In the genomic region with DNA sequence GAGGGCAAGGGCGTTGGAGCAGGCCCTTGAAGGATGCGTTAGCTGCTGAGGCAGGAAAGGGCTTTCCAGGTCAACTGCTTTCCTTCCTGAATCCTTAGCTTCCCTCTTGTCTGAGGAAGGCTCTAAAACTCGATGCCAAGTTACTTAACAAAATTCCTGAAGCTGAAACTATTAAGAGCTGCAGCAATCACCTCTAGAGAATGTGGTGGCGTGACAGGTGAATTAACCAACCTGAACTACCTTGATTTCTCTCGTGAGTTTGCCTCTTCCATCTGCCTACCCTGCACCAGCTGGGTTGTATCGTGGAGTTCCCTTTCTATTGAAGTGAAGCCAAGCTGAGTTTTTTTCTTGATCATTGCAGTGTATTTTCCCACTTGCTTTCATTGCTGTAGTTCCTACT, we compare ENCODE assay signal across 1 cellular context.
TF ChIP-seq lines count a peak whose summit lies in the region.

No MANE protein-coding gene starts in this region.

TF ChIP-seq in IMR-90, 13 proteins besides CTCF, POLR2A, EP300 and RAD21:
- TF ChIP-seq, protein P1, sequence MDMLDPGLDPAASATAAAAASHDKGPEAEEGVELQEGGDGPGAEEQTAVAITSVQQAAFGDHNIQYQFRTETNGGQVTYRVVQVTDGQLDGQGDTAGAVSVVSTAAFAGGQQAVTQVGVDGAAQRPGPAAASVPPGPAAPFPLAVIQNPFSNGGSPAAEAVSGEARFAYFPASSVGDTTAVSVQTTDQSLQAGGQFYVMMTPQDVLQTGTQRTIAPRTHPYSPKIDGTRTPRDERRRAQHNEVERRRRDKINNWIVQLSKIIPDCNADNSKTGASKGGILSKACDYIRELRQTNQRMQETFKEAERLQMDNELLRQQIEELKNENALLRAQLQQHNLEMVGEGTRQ (IDR thresholded peaks at IDR 0.05; ENCODE audit: low read depth, low read length) = no peak
- TF ChIP-seq MXI1 (IDR thresholded peaks at IDR 0.05; ENCODE audit: borderline replicate concordance, low read depth, low read length) (no peak), RCOR1 (IDR thresholded peaks at IDR 0.05; ENCODE audit: insufficient replicate concordance, low read length) (no peak), MAFK (IDR thresholded peaks at IDR 0.05; ENCODE audit: low read depth, low read length) (no peak), NFE2L2 (IDR thresholded peaks at IDR 0.05; ENCODE audit: low read depth, low read length) (no peak), CEBPB (IDR thresholded peaks at IDR 0.05; ENCODE audit: low read depth, low read length) (no peak), CHD1 (IDR thresholded peaks at IDR 0.05; ENCODE audit: low read depth, low read length) (no peak), MAZ (IDR thresholded peaks at IDR 0.05; ENCODE audit: borderline replicate concordance, low read depth, low read length) (no peak), SMC3 (IDR thresholded peaks at IDR 0.05; ENCODE audit: low read depth, low read length) (no peak), BHLHE40 (IDR thresholded peaks at IDR 0.05; ENCODE audit: low read depth, low read length) (no peak), FOS (IDR thresholded peaks at IDR 0.05; ENCODE audit: low read depth, low read length) (no peak), RFX5 (IDR thresholded peaks at IDR 0.05; ENCODE audit: low read depth, low read length) (no peak)
- TF ChIP-seq, protein P2, sequence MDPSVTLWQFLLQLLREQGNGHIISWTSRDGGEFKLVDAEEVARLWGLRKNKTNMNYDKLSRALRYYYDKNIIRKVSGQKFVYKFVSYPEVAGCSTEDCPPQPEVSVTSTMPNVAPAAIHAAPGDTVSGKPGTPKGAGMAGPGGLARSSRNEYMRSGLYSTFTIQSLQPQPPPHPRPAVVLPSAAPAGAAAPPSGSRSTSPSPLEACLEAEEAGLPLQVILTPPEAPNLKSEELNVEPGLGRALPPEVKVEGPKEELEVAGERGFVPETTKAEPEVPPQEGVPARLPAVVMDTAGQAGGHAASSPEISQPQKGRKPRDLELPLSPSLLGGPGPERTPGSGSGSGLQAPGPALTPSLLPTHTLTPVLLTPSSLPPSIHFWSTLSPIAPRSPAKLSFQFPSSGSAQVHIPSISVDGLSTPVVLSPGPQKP (IDR thresholded peaks at IDR 0.05; ENCODE audit: borderline replicate concordance, low read depth, low read length) = no peak
TF ChIP-seq in IMR-90: peak in this region for 0.
